ENCODE assay signal across 9 cellular contexts in the genomic region with DNA sequence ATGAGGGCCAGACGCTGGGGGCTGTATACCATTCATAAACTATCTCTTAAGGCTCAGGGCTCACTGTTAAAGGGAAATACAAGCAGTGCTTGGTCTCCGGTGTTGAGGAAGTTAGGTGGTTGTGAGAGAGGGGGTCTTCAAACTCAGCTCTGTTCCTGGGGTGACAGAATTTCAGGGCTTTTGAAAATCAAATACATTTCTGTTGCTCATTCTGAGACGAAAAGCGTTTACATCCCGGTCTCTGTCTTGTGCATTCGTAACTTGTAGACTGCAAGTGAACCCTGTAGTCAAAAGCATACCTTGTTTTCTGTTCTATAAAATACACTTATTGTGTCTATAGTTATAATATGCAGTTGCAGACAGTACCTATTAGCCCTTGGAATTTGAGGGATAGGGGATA. TPM values are rescaled to one million over a fixed set of nuclear protein-coding genes. Genes with fewer than 3 reads are reported as not detected.
A peak's percentile ranks its signal among the peaks of the same experiment; 100 is the strongest.
DNase-seq lines count a peak whose midpoint lies in the region; ATAC-seq and TF ChIP-seq lines count a peak whose summit lies in the region.
"Had no signal": no experiment of that assay in that cellular context is flagged by ENCODE, and none has a peak within 500 bp of the region (broad histone marks: within the 10 kb centered on the region; RNA-seq: fewer than 3 reads in every experiment).

No MANE protein-coding gene starts in this region.

- H3K4me3 Mint-ChIP-seq in activated T-cell treated with anti-CD3 and anti-CD28 coated beads, Interleukin-2, amount 50 U/mL, for 4 hours = peak overlapping the region; percentile 82

- WGBS in suprapubic skin = 63% methylated on average over 6 of the region's 6 CpGs

- TF ChIP-seq EP300 in suprapubic skin (IDR thresholded peaks at IDR 0.05) = no peak

- no peaks in the 10 kb centered on the region for H3K27me3 Mint-ChIP-seq in activated T-cell treated with anti-CD3 and anti-CD28 coated beads, Interleukin-2, amount 50 U/mL, for 4 hours (ENCODE audit: low read depth)

- H3K4me2 ChIP-seq in osteoblast (ENCODE audit: insufficient read depth, low read length) = no peak overlapping the region

- TF ChIP-seq CTCF in fibroblast of the aortic adventitia (IDR thresholded peaks at IDR 0.05; ENCODE audit: insufficient read depth, low read length) = no peak
- no peak for TF ChIP-seq CTCF in suprapubic skin (IDR thresholded peaks at IDR 0.05)
- TF ChIP-seq CTCF in osteoblast (IDR thresholded peaks at IDR 0.05; ENCODE audit: extremely low read depth, low read depth, low read length) = no peak

- peaks cover 68% of the 10 kb centered on the region for H3K4me1 Mint-ChIP-seq in activated T-cell treated with anti-CD3 and anti-CD28 coated beads, Interleukin-2, amount 50 U/mL, for 4 hours (ENCODE audit: low read depth)

- no peaks in the 10 kb centered on the region for H3K9me3 Mint-ChIP-seq in activated T-cell treated with anti-CD3 and anti-CD28 coated beads, Interleukin-2, amount 50 U/mL, for 4 hours
- H3K9me3 Mint-ChIP-seq: activated naive CD4-positive, alpha-beta T cell treated with anti-CD3 and anti-CD28 coated beads for 36 hours had no signal

- H3K4me1 ChIP-seq in suprapubic skin (peaks cover 41% of the 10 kb centered on the region), osteoblast (ENCODE audit: insufficient read depth, low read length) (peaks cover 13% of the 10 kb centered on the region)

- no peak overlapping the region for H2AFZ ChIP-seq in osteoblast (ENCODE audit: low read length)

- H4K20me1 ChIP-seq in osteoblast (ENCODE audit: insufficient read depth, low read length) = peaks cover 6% of the 10 kb centered on the region

- peaks cover 10% of the 10 kb centered on the region for H3K79me2 ChIP-seq in osteoblast (ENCODE audit: insufficient read depth, low read length)

- H3K36me3 ChIP-seq in SK-N-MC (ENCODE audit: insufficient read depth, low read length) = no peaks in the 10 kb centered on the region
- no peaks in the 10 kb centered on the region for H3K36me3 ChIP-seq in suprapubic skin
- no peaks in the 10 kb centered on the region for H3K36me3 ChIP-seq in osteoblast (ENCODE audit: insufficient read depth, low read length)

- H3K27me3 ChIP-seq in suprapubic skin (no peaks in the 10 kb centered on the region), osteoblast (ENCODE audit: insufficient read depth, low read length) (no peaks in the 10 kb centered on the region)

- H3K36me3 Mint-ChIP-seq in activated T-cell treated with anti-CD3 and anti-CD28 coated beads, Interleukin-2, amount 50 U/mL, for 4 hours (ENCODE audit: insufficient read depth) = no peaks in the 10 kb centered on the region

- no peak for ATAC-seq in activated T-cell treated with anti-CD3 and anti-CD28 coated beads, Interleukin-2, amount 50 U/mL, for 4 hours
- no peak for ATAC-seq in HG02938 (IDR thresholded peaks at IDR 0.05; ENCODE audit: unreplicated experiment)

- H3K9me3 ChIP-seq in SK-N-MC (ENCODE audit: low read depth, low read length) (no peaks in the 10 kb centered on the region), suprapubic skin (no peaks in the 10 kb centered on the region), osteoblast (ENCODE audit: low read depth, low read length) (no peaks in the 10 kb centered on the region)

- no peak for DNase-seq in activated T-cell treated with anti-CD3 and anti-CD28 coated beads, Interleukin-2, amount 50 U/mL, for 4 hours
- no peak for DNase-seq in activated T-cell treated with anti-CD3 and anti-CD28 coated beads, Interleukin-2, amount 50 U/mL, for 48 hours
- no peak for DNase-seq in SK-N-MC (ENCODE audit: low read depth, low spot score)
- DNase-seq in fibroblast of the aortic adventitia (ENCODE audit: low read depth) = no peak
- DNase-seq in suprapubic skin (ENCODE audit: low spot score in 2 of 2) = no peak
- no peak for DNase-seq in osteoblast (ENCODE audit: insufficient read length, low spot score, missing footprints)
- no peak for DNase-seq in NCI-H1092 treated with DMSO at 0.1 percent for 48 hours (lab: John Stamatoyannopoulos, UW)

- no peak overlapping the region for H3K9ac ChIP-seq in SK-N-MC (ENCODE audit: insufficient read length)

- H3K4me3 ChIP-seq in SK-N-MC (peak overlapping the region; percentile 85), fibroblast of the aortic adventitia (ENCODE audit: low read depth, low read length) (peak overlapping the region; percentile 80), suprapubic skin (peak overlapping the region; percentile 69), osteoblast (ENCODE audit: insufficient read depth, low read length) (no peak overlapping the region)

- H3K27ac ChIP-seq in SK-N-MC (peak overlapping the region; percentile 54; the same call in 1 of the 2 replicates), suprapubic skin (no peak overlapping the region), osteoblast (ENCODE audit: low read depth, low read length) (no peak overlapping the region)

- TF ChIP-seq POLR2A in suprapubic skin (IDR thresholded peaks at IDR 0.05) = no peak

RNA-seq across cellular contexts. Expression of a gene that starts 1.7 kb away (rescaled TPM):
- 1 to 10 TPM; 3.6 to 6.1 (median 4.8) TPM for total RNA-seq in activated T-cell treated with anti-CD3 and anti-CD28 coated beads, Interleukin-2, amount 50 U/mL, for 4 hours
- 8.9 and 11.1 TPM in 2 replicates for total RNA-seq in fibroblast of the aortic adventitia (ENCODE audit: low replicate concordance)
- 100 to 1,000 TPM in 1 of 4 donors, 10 to 100 TPM in 3; 29.0 to 131 (median 44.6) TPM for total RNA-seq in suprapubic skin
- total RNA-seq in osteoblast = 5.3 and 5.4 TPM in 2 replicates
